In genomic region chr1:27306892-27307850, GRCh38 we compare ENCODE assay signal across 10 cellular contexts. TPM values are rescaled to one million over a fixed set of nuclear protein-coding genes. Genes with fewer than 3 reads are reported as not detected.
A peak's percentile ranks its signal among the peaks of the same experiment; 100 is the strongest.
DNase-seq lines count a peak whose midpoint lies in the region; ATAC-seq and TF ChIP-seq lines count a peak whose summit lies in the region.
"Had no signal": no experiment of that assay in that cellular context is flagged by ENCODE, and none has a peak within 500 bp of the region (broad histone marks: within the 10 kb centered on the region; RNA-seq: fewer than 3 reads in every experiment).

No MANE protein-coding gene starts in this region.

- no peak for TF ChIP-seq CTCF in cardiac muscle cell (IDR thresholded peaks at IDR 0.05; ENCODE audit: low read depth, low read length)

- intact Hi-C loops in Right ventricle myocardium superior (cut with DNase I) (no loop called here), aorta (cut with DNase I) (no loop called here)

- 72 to 77% methylated on average over 11 of the region's 11 CpGs for WGBS in aorta, 2 donors

- DNase-seq in cardiac muscle cell (ENCODE audit: low read depth in 1 of 2, low spot score in 1 of 2) (no peak), Right ventricle myocardium superior (no peak), NCI-H524 treated with DMSO at 0.1 percent for 48 hours (lab: John Stamatoyannopoulos, UW) (peak; percentile 60), aorta (no peak), activated T-cell treated with anti-CD3 and anti-CD28 coated beads for 4 hours (no peak)
- no peak for DNase-seq in activated CD4-positive, alpha-beta T cell treated with anti-CD3 and anti-CD28 coated beads for 48 hours

- H3K4me3 ChIP-seq in cardiac muscle cell: no peak overlapping the region
- H3K4me3 ChIP-seq in aorta (ENCODE audit: low read length in 2 of 2): no peak overlapping the region
- H3K4me3 ChIP-seq: SK-N-MC had no signal

- ATAC-seq in Right ventricle myocardium superior (ENCODE audit: poor library complexity): no peak
- peak; percentile 61 for ATAC-seq in esophagus mucosa
- ATAC-seq in aorta (ENCODE audit: low FRiP score): peak; percentile 45
- no peak for ATAC-seq in GM19397 (IDR thresholded peaks at IDR 0.05; ENCODE audit: unreplicated experiment)

- H3K9me3 ChIP-seq in cardiac muscle cell (ENCODE audit: low read depth): no peaks in the 10 kb centered on the region
- H3K9me3 ChIP-seq in aorta (ENCODE audit: control insufficient read depth, low read length): no peaks in the 10 kb centered on the region
- H3K9me3 ChIP-seq: neutrophil had no signal

- peak overlapping the region; percentile 61 for H3K27ac ChIP-seq in cardiac muscle cell
- H3K27ac ChIP-seq in aorta (ENCODE audit: low read depth in 1 of 2, low read length in 2 of 2): no peak overlapping the region
- H3K27ac ChIP-seq: SK-N-MC had no signal

- H3K27me3 ChIP-seq in cardiac muscle cell (no peaks in the 10 kb centered on the region), aorta (ENCODE audit: control insufficient read depth in 1 of 2, insufficient read depth in 2 of 2, low read length in 1 of 2) (no peaks in the 10 kb centered on the region)
- H3K27me3 ChIP-seq: neutrophil had no signal

- H3K4me1 ChIP-seq in cardiac muscle cell (ENCODE audit: low read depth) (peaks cover 16% of the 10 kb centered on the region), aorta (ENCODE audit: control insufficient read depth in 1 of 2, insufficient read depth in 2 of 2, low read length in 2 of 2) (no peaks in the 10 kb centered on the region)

- H3K36me3 ChIP-seq in cardiac muscle cell (no peaks in the 10 kb centered on the region), aorta (ENCODE audit: control insufficient read depth in 1 of 2, insufficient read depth in 2 of 2, low read length in 1 of 2) (peaks cover 0 to 2% of the 10 kb centered on the region in 2 donors)

RNA-seq across cellular contexts. Expression of gene TMEM222, which starts 14.8 kb away (rescaled TPM):
- 32.1 and 39.6 TPM in 2 replicates for total RNA-seq in cardiac muscle cell
- polyA plus RNA-seq in cardiac muscle cell: 55.2 and 60.5 TPM in 2 replicates
- total RNA-seq in Right ventricle myocardium superior: 18.6 TPM
- total RNA-seq in esophagus mucosa: 38.6 TPM
- 10 to 100 TPM; 27.4 to 32.4 TPM for total RNA-seq in aorta
- polyA plus RNA-seq in aorta: 10 to 100 TPM; 19.9 to 49.1 TPM

RNA-seq across cellular contexts. Expression of gene SYTL1, which starts 34.7 kb away (rescaled TPM):
- total RNA-seq in cardiac muscle cell (14.7 and 23.5 TPM in 2 replicates), Right ventricle myocardium superior (0.43 TPM), esophagus mucosa (113 TPM), aorta (1 to 10 TPM; 1.8 to 3.7 TPM)
- polyA plus RNA-seq in cardiac muscle cell (31.8 and 44.1 TPM in 2 replicates), aorta (1 to 10 TPM in 1 of 2 donors, under 1 TPM in 1; 0.75 to 1.2 TPM)

RNA-seq across cellular contexts. Expression of gene MAP3K6, which starts 59.6 kb away (rescaled TPM):
- total RNA-seq in cardiac muscle cell (13.6 and 17.1 TPM in 2 replicates), Right ventricle myocardium superior (41.0 TPM), esophagus mucosa (76.3 TPM), aorta (10 to 100 TPM; 84.8 to 90.3 TPM)
- polyA plus RNA-seq in cardiac muscle cell (12.7 and 17.8 TPM in 2 replicates), aorta (100 to 1,000 TPM in 1 of 2 donors, 10 to 100 TPM in 1; 11.5 to 164 TPM)

Comparison
In these comparisons a context has a peak if more than half of its experiments do, and no peak if none do; other contexts are left out.
1. ATAC-seq: peak in esophagus mucosa (single experiment) and aorta (single experiment); none in Right ventricle myocardium superior (single experiment) and GM19397 (single experiment).